8 cellular contexts compared by ENCODE assay signal in the genomic region with DNA sequence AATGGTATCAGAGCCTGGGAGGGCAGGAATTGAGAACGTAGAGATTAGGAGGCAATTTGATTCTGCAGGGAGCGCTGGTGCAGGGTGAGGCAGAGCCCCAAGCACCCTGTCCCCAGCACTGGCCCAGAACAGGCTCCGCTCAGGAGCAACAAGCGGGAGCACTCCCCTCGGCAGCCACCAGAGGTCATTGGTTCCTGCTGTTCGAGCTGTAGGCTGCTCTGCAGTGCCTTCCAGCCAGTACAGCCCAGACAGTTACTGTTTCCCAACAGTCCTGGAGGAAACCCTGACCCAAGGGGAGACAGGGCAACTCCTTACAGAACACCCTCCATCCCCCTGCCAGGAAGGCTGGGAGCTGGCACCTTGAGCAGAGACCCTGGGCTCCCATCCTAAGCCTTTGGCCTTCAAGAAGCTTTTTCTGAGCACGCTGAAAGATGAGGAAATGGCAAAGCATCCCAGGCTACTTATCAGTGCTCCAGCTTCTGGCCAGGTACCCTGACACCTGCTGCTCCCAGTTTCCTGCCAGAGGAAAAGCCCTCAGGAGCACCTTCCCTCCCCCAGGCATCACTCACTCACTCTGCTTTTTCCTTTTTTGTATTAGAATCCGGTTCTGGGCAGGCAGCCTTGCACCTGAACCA.
DNase-seq lines count a peak whose midpoint lies in the region; ATAC-seq lines count a peak whose summit lies in the region.

No MANE protein-coding gene starts in this region.

- DNase-seq in Right ventricle myocardium inferior (ENCODE audit: missing footprints) = peak; percentile 84
- DNase-seq in cardiac septum (ENCODE audit: low spot score) = no peak
- peak; percentile 58 for DNase-seq in NCI-H2171 (lab: John Stamatoyannopoulos, UW)
- peak; percentile 18 to 42 (median 36) for DNase-seq in activated CD4-positive, CD25-positive, alpha-beta regulatory T cell (lab: John Stamatoyannopoulos, UW)
- peak; percentile 38 for DNase-seq in central memory CD4-positive, alpha-beta T cell
- peak; percentile 81 for DNase-seq in left kidney (ENCODE audit: low read depth, low spot score)
- DNase-seq in stimulated activated CD4-positive, alpha-beta T cell treated with anti-CD3 and anti-CD28 coated beads, Interleukin-4, amount 100 ng/mL, for 24 hours = peak; percentile 76

- intact Hi-C loops in Right ventricle myocardium inferior (cut with DNase I) = loop anchor here (2.0 to 10.0 kb wide), 4 partner anchors 102 to 502 kb away; a partner anchor contains a TSS
- intact Hi-C loops in cardiac septum (cut with DNase I) = loop anchor here (2.0 to 10.0 kb wide), 5 partner anchors 110 to 502 kb away; a partner anchor contains a TSS

- ATAC-seq in Right ventricle myocardium inferior (peak; percentile 90), HG03066 (IDR thresholded peaks at IDR 0.05; ENCODE audit: low read depth, unreplicated experiment) (peak; percentile 55)
